ENCODE assay signal across 8 cellular contexts in the genomic region with DNA sequence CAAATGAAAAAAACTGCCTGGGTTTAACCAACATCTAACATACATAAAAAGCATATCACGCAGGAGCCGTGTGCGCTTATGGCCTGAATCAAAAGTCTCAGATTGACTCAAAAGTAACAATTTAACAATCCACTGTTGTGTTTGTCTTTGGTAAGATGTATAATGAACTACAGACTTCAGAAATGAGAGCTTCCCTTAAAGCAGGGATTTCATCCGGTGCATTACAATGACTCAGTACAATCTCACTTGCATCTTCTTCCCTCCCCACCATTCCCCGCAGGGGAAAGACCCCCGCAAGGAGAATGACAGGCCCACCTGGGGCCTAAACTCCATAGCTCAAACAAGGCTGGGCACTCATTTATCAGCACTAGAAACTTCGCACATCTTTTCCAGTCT. TPM values are rescaled to one million over a fixed set of nuclear protein-coding genes. Genes with fewer than 3 reads are reported as not detected.
A peak's percentile ranks its signal among the peaks of the same experiment; 100 is the strongest.
DNase-seq lines count a peak whose midpoint lies in the region; ATAC-seq and TF ChIP-seq lines count a peak whose summit lies in the region.

No MANE protein-coding gene starts in this region.

- peak overlapping the region; percentile 85 to 87 for H3K4me3 ChIP-seq in mucosa of rectum (ENCODE audit: low read length in 2 of 2)
- H3K4me3 ChIP-seq in upper lobe of right lung = peak overlapping the region; percentile 88

- peak; percentile 34 for DNase-seq in activated CD4-positive, alpha-beta T cell treated with anti-CD3 and anti-CD28 coated beads for 48 hours
- DNase-seq in activated CD4-positive, alpha-beta T cell treated with anti-CD3 and anti-CD28 coated beads for 4 hours = no peak
- DNase-seq in HFFc6 = no peak
- peak; percentile 57 for DNase-seq in OCI-M1 (lab: John Stamatoyannopoulos, UW)
- no peak for DNase-seq in central memory CD8-positive, alpha-beta T cell (ENCODE audit: low spot score in 2 of 2)
- DNase-seq in upper lobe of right lung = no peak
- DNase-seq in hippocampal formation (lab: John Stamatoyannopoulos, UW) = no peak

- H3K36me3 ChIP-seq in mucosa of rectum (ENCODE audit: control insufficient read depth in 2 of 2, insufficient read depth in 2 of 2, low read length in 2 of 2) = no peaks in the 10 kb centered on the region
- no peaks in the 10 kb centered on the region for H3K36me3 ChIP-seq in upper lobe of right lung

- no peaks in the 10 kb centered on the region for H3K9me3 Mint-ChIP-seq in HFFc6
- H3K9me3 Mint-ChIP-seq in central memory CD8-positive, alpha-beta T cell = no peaks in the 10 kb centered on the region

- peaks cover 2% of the 10 kb centered on the region; the same call in 1 of the 2 replicates for H3K27me3 Mint-ChIP-seq in HFFc6 (ENCODE audit: insufficient read depth)
- H3K27me3 Mint-ChIP-seq in central memory CD8-positive, alpha-beta T cell = no peaks in the 10 kb centered on the region

- no peaks in the 10 kb centered on the region for H3K27me3 ChIP-seq in mucosa of rectum (ENCODE audit: control insufficient read depth in 2 of 2, insufficient read depth in 2 of 2, low read length in 2 of 2)
- no peaks in the 10 kb centered on the region for H3K27me3 ChIP-seq in upper lobe of right lung

- no peak for ATAC-seq in central memory CD8-positive, alpha-beta T cell (replicated peaks; ENCODE audit: extremely low read depth, poor library complexity, severe bottlenecking)
- ATAC-seq in upper lobe of right lung = no peak

- H3K27ac ChIP-seq in mucosa of rectum (ENCODE audit: low read depth in 2 of 2, low read length in 2 of 2) (peak overlapping the region; percentile 90 to 94), upper lobe of right lung (peak overlapping the region; percentile 92)

- intact Hi-C loops in upper lobe of right lung (cut with DNase I) = no loop called here

- H3K9ac ChIP-seq in mucosa of rectum (ENCODE audit: low read depth in 1 of 2, low read length in 2 of 2) = peak overlapping the region; percentile 68 to 87

- H3K36me3 Mint-ChIP-seq in HFFc6 (ENCODE audit: low read depth) = peaks cover 19% of the 10 kb centered on the region
- peaks cover 16% of the 10 kb centered on the region for H3K36me3 Mint-ChIP-seq in central memory CD8-positive, alpha-beta T cell (ENCODE audit: insufficient read depth)

- H3K4me1 ChIP-seq in mucosa of rectum (ENCODE audit: control insufficient read depth in 2 of 2, insufficient read depth in 2 of 2, low read length in 2 of 2) = peaks cover 23 to 33% of the 10 kb centered on the region in 2 donors
- H3K4me1 ChIP-seq in upper lobe of right lung = peaks cover 45% of the 10 kb centered on the region

- H3K27ac Mint-ChIP-seq in HFFc6 = peak overlapping the region; percentile 97
- H3K27ac Mint-ChIP-seq in central memory CD8-positive, alpha-beta T cell (ENCODE audit: low read depth) = peak overlapping the region; percentile 87

- peaks cover 34% of the 10 kb centered on the region for H3K4me1 Mint-ChIP-seq in HFFc6 (ENCODE audit: low read depth)
- peaks cover 32% of the 10 kb centered on the region for H3K4me1 Mint-ChIP-seq in central memory CD8-positive, alpha-beta T cell

- peak overlapping the region; percentile 96 for H3K4me3 Mint-ChIP-seq in HFFc6
- peak overlapping the region; percentile 92 for H3K4me3 Mint-ChIP-seq in central memory CD8-positive, alpha-beta T cell

- no peak for TF ChIP-seq CTCF in HFFc6 (IDR thresholded peaks at IDR 0.05)
- TF ChIP-seq CTCF in upper lobe of right lung (IDR thresholded peaks at IDR 0.05) = no peak

- H3K9me3 ChIP-seq in mucosa of rectum (ENCODE audit: control insufficient read depth in 2 of 2, low read length in 2 of 2) (no peaks in the 10 kb centered on the region), upper lobe of right lung (no peaks in the 10 kb centered on the region)

RNA-seq across cellular contexts. Expression of gene ZFR, which starts 1.4 kb away (rescaled TPM):
- 10 to 100 TPM; 69.3 to 79.0 (median 75.9) TPM for total RNA-seq in HFFc6 (2021; fragmentation: NEBNext Ultra II Directional; extraction: Animal tissue kit (Norgen Biotek cat#: 25700))
- 60.4 TPM for total RNA-seq in upper lobe of right lung

Comparison
In these comparisons a context has a peak if more than half of its experiments do, and no peak if none do; other contexts are left out.
1. DNase-seq: peak in activated CD4-positive, alpha-beta T cell treated with anti-CD3 and anti-CD28 coated beads for 48 hours (single experiment) and OCI-M1 (single experiment); none in activated CD4-positive, alpha-beta T cell treated with anti-CD3 and anti-CD28 coated beads for 4 hours (0 of 2), HFFc6 (single experiment), central memory CD8-positive, alpha-beta T cell (0 of 2), upper lobe of right lung (single experiment) and hippocampal formation (0 of 2).